In the genomic region with DNA sequence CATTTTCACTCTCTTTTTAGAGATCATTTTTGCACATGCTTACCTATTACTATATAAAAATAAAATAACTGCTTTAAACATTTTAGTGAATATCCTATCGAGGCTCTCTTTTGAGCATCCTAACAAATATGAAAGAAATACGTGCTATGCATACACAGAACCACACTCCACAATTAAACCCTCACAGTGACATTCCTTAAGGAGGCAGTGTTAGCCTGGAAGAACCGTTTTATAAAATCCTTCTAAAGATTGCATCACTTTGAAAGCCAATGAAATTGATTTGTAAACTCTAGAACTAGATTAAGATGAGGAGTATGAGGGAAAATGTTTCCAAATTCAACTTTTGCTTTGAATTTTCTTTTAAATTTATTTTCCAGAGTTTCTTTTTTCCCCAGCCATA, we compare ENCODE assay signal across 34 cellular contexts. TPM values are rescaled to one million over a fixed set of nuclear protein-coding genes. Genes with fewer than 3 reads are reported as not detected.
DNase-seq lines count a peak whose midpoint lies in the region; ATAC-seq, FAIRE-seq and TF ChIP-seq lines count a peak whose summit lies in the region.
"Had no signal": no experiment of that assay in that cellular context is flagged by ENCODE, and none has a peak within 500 bp of the region (broad histone marks: within the 10 kb centered on the region; RNA-seq: fewer than 3 reads in every experiment).

No MANE protein-coding gene starts in this region.

- H3K9ac ChIP-seq in HCT116 (ENCODE audit: low read length), result no peak overlapping the region
- H3K9ac ChIP-seq: BLaER1 had no signal

- no peak overlapping the region for H2AFZ ChIP-seq in HCT116 (ENCODE audit: low read depth, low read length, poor library complexity, severe bottlenecking)
- H2AFZ ChIP-seq: GM23338 had no signal

- no peaks in the 10 kb centered on the region for H3K9me2 ChIP-seq in HCT116 (ENCODE audit: insufficient read depth)

- no peaks in the 10 kb centered on the region for H3K36me3 ChIP-seq in HCT116 (ENCODE audit: control insufficient read depth in 1 of 2, insufficient read depth in 2 of 2, low read length in 2 of 2)
- H3K36me3 ChIP-seq: adrenal gland, BLaER1, breast epithelium, esophagus muscularis mucosa, Peyer's patch had no signal

- H3K4me2 ChIP-seq in HCT116 (ENCODE audit: low read length), result no peak overlapping the region
- H3K4me2 ChIP-seq: BLaER1, GM23338 had no signal

- H3K4me3 ChIP-seq in HCT116 (replicated peaks in 1 of 2; ENCODE audit: low read depth in 1 of 2, low read length in 2 of 2), result no peak overlapping the region
- no peak overlapping the region for H3K4me3 ChIP-seq in choroid plexus epithelial cell (ENCODE audit: low read depth, low read length)
- H3K4me3 ChIP-seq: adrenal gland, BLaER1, breast epithelium, esophagus muscularis mucosa, GM23338, Peyer's patch had no signal

- TF ChIP-seq CTCF in AG09319 (IDR thresholded peaks at IDR 0.05; ENCODE audit: low read depth, low read length) (peak; percentile 6; the same call in 1 of the 2 replicates), HCT116 (IDR thresholded peaks at IDR 0.05 in 2 of 3, conservative IDR thresholded peaks at IDR 0.05 in 1 of 3; ENCODE audit: borderline replicate concordance in 1 of 3, insufficient read depth in 1 of 3, low read depth in 2 of 3, low read length in 2 of 3) (no peak), choroid plexus epithelial cell (conservative IDR thresholded peaks at IDR 0.05; ENCODE audit: low read depth, low read length) (no peak), D721Med (IDR thresholded peaks at IDR 0.05; ENCODE audit: insufficient read depth, missing control alignments) (no peak)

- no peak overlapping the region for H3K27ac ChIP-seq in HCT116 (ENCODE audit: low read depth, low read length)
- H3K27ac ChIP-seq: adrenal gland, BLaER1, breast epithelium, esophagus muscularis mucosa, Peyer's patch had no signal

- ATAC-seq in HCT116 (no peak), GM18861 (IDR thresholded peaks at IDR 0.05; ENCODE audit: unreplicated experiment) (no peak)
- ATAC-seq: GM23338; naive thymus-derived CD8-positive, alpha-beta T cell had no signal

- intact Hi-C loops in HCT116 (cut with micrococcal nuclease), result no loop called here

- H3K27me3 ChIP-seq in HCT116 (ENCODE audit: insufficient read depth, low read length), result no peaks in the 10 kb centered on the region
- H3K27me3 ChIP-seq: adrenal gland, BLaER1, breast epithelium, esophagus muscularis mucosa, Peyer's patch had no signal

- POLR2A ChIA-PET in HCT116 (lab: Charles Lee), result no interaction called here

- CTCF ChIA-PET in HCT116 (lab: Charles Lee), result no interaction called here

- no peak for FAIRE-seq in D721Med (lab: Jason Lieb, UNC)
- FAIRE-seq: A204.1, GM18507, keratinocyte, small intestine had no signal

- peak; percentile 12; the same call in 1 of the 2 replicates for TF ChIP-seq RAD21 in HCT116 (IDR thresholded peaks at IDR 0.05; ENCODE audit: low read depth)

- RAD21 ChIA-PET in HCT116 (lab: Charles Lee; ENCODE audit: low non-redundant PET in 1 of 2, low total read pairs in 2 of 2, uncharacterized antibody in 2 of 2, unreplicated experiment in 2 of 2), result no interaction called here

- H3K9me3 ChIP-seq in HCT116 (ENCODE audit: control insufficient read depth in 1 of 2, insufficient read depth in 1 of 2, low read depth in 1 of 2, low read length in 2 of 2), result no peaks in the 10 kb centered on the region
- H3K9me3 ChIP-seq: adrenal gland, BLaER1, breast epithelium, esophagus muscularis mucosa, Peyer's patch had no signal

- no TSS peak for BruUV-seq in HCT116 (replicated peaks; lab: Mats Ljungman, UMichigan)

- DNase-seq in AG09319 (ENCODE audit: extremely low read depth, low read depth), result no peak
- no peak for DNase-seq in HCT116 (ENCODE audit: low read depth, low spot score)
- peak; percentile 47 for DNase-seq in choroid plexus epithelial cell (ENCODE audit: low read depth)
- DNase-seq in globus pallidus (ENCODE audit: low spot score), result peak; percentile 79
- DNase-seq in D721Med (ENCODE audit: insufficient read length, low spot score), result no peak
- DNase-seq in stimulated activated naive CD4-positive, alpha-beta T cell (lab: John Stamatoyannopoulos, UW), result no peak
- DNase-seq in retina, result no peak
- DNase-seq: activated B cell treated with CpG ODN at 0.5 μM for 24 hours; activated CD4-positive, alpha-beta T cell treated with anti-CD3 and anti-CD28 coated beads, Interleukin-2, amount 50 U/mL, for 4 hours; activated naive CD4-positive, alpha-beta T cell treated with Interleukin-2 at 50 U/mL for 16 hours; adrenal gland; cortex of kidney; DMS79; glutamatergic neuron; naive thymus-derived CD8-positive, alpha-beta T cell; NCI-H1092; NCI-H187; NCI-H526; NK-92 treated with Interleukin-12 subunit alpha and Interleukin-12 subunit beta, amount 100 ng/mL, for 24 hours; occipital lobe; Peyer's patch; SHP77 treated with DMSO at 0.1 percent for 48 hours; small intestine; T1000; trophoblast cell had no signal

- no peak for TF ChIP-seq POLR2A in HCT116 (IDR thresholded peaks at IDR 0.05; ENCODE audit: borderline replicate concordance, extremely low read depth, insufficient read depth, insufficient read length)

- H4K20me1 ChIP-seq in HCT116 (ENCODE audit: insufficient read depth), result no peaks in the 10 kb centered on the region
- H4K20me1 ChIP-seq: BLaER1 had no signal

- H3K79me2 ChIP-seq in HCT116 (ENCODE audit: insufficient read depth, low read length), result no peaks in the 10 kb centered on the region

- H3K4me1 ChIP-seq in HCT116 (ENCODE audit: control insufficient read depth in 1 of 2, insufficient read depth in 2 of 2, low read length in 2 of 2), result peaks cover 0 to 6% of the 10 kb centered on the region in 2 experiments; a peak in 1 of 4 replicates
- H3K4me1 ChIP-seq: adrenal gland, breast epithelium, esophagus muscularis mucosa, Peyer's patch had no signal

TF ChIP-seq in HCT116, 20 proteins besides CTCF, POLR2A, EP300 and RAD21 (continues in another document):
- TF ChIP-seq SRF (IDR thresholded peaks at IDR 0.05; ENCODE audit: low read depth) (no peak), CEBPB (IDR thresholded peaks at IDR 0.05; ENCODE audit: low read depth) (no peak), POLR2AphosphoS5 (IDR thresholded peaks at IDR 0.05; ENCODE audit: low read depth, low read length) (no peak), SIN3A (IDR thresholded peaks at IDR 0.05; ENCODE audit: low read depth) (no peak), ZNF274 (IDR thresholded peaks at IDR 0.05; ENCODE audit: low read depth, low read length) (no peak), YY1 (IDR thresholded peaks at IDR 0.05; ENCODE audit: extremely low read depth, insufficient replicate concordance, low read depth, low read length) (no peak), ZFX (IDR thresholded peaks at IDR 0.05) (no peak), FOSL1 (IDR thresholded peaks at IDR 0.05; ENCODE audit: low read depth) (no peak), ATF3 (IDR thresholded peaks at IDR 0.05) (no peak), SP1 (IDR thresholded peaks at IDR 0.05; ENCODE audit: low read depth) (no peak), EZH2phosphoT487 (IDR thresholded peaks at IDR 0.05; ENCODE audit: borderline replicate concordance) (no peak), TCF7L2 (IDR thresholded peaks at IDR 0.05; ENCODE audit: borderline replicate concordance, extremely low read depth, insufficient read depth, insufficient read length) (no peak), EGR1 (IDR thresholded peaks at IDR 0.05; ENCODE audit: low read depth) (no peak), CBX3 (IDR thresholded peaks at IDR 0.05; ENCODE audit: low read depth) (no peak), MAX (IDR thresholded peaks at IDR 0.05) (no peak), JUND (IDR thresholded peaks at IDR 0.05) (no peak), ELF1 (IDR thresholded peaks at IDR 0.05; ENCODE audit: borderline replicate concordance, low read depth) (no peak)
- TF ChIP-seq, protein P1, sequence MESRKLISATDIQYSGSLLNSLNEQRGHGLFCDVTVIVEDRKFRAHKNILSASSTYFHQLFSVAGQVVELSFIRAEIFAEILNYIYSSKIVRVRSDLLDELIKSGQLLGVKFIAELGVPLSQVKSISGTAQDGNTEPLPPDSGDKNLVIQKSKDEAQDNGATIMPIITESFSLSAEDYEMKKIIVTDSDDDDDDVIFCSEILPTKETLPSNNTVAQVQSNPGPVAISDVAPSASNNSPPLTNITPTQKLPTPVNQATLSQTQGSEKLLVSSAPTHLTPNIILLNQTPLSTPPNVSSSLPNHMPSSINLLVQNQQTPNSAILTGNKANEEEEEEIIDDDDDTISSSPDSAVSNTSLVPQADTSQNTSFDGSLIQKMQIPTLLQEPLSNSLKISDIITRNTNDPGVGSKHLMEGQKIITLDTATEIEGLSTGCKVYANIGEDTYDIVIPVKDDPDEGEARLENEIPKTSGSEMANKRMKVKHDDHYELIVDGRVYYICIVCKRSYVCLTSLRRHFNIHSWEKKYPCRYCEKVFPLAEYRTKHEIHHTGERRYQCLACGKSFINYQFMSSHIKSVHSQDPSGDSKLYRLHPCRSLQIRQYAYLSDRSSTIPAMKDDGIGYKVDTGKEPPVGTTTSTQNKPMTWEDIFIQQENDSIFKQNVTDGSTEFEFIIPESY (IDR thresholded peaks at IDR 0.05; ENCODE audit: extremely low read depth, insufficient replicate concordance, low read length), result no peak

RNA-seq across cellular contexts. Expression of gene ENOX1, which starts 11.1 kb away (rescaled TPM):
- total RNA-seq in HCT116 (2021; ENCODE audit: unreplicated experiment), result 4.5 TPM
- 2.0 and 2.8 TPM in 2 replicates for polyA plus RNA-seq in HCT116 (2012)
- total RNA-seq: activated B cell treated with CpG ODN at 0.5 μM for 24 hours; naive thymus-derived CD8-positive, alpha-beta T cell had no signal
- polyA plus RNA-seq: IgD-negative memory B cell; naive thymus-derived CD8-positive, alpha-beta T cell had no signal

Comparison
In these comparisons a context has a peak if more than half of its experiments do, and no peak if none do; other contexts are left out.
1. DNase-seq: peak in choroid plexus epithelial cell (single experiment) and globus pallidus (single experiment); none in AG09319 (single experiment), HCT116 (single experiment), D721Med (single experiment), stimulated activated naive CD4-positive, alpha-beta T cell (0 of 6) and retina (single experiment).